In genomic region chr19:58466760-58467589, GRCh38 we compare ENCODE assay signal across 1 cellular context.
TF ChIP-seq lines count a peak whose summit lies in the region.

TSS of gene ZNF324 (plus strand) at chr19:58467080. CDS start at chr19:58469186, 2,106 bp downstream.

TF ChIP-seq in HepG2, 621 proteins besides CTCF, POLR2A, EP300 and RAD21 (continued from another document):
- TF ChIP-seq REL (CRISPR knock-in tag; conservative IDR thresholded peaks at IDR 0.05), result no peak
- TF ChIP-seq HMGA1 (CRISPR knock-in tag; conservative IDR thresholded peaks at IDR 0.05), result no peak
- TF ChIP-seq EED (CRISPR knock-in tag; IDR thresholded peaks at IDR 0.05), result 0 out of 2 replicates have a peak, but pooled peaks have one; percentile 15
- 0 out of 2 replicates have a peak, but pooled peaks have one; percentile 66 for TF ChIP-seq ZNF605 (CRISPR knock-in tag; IDR thresholded peaks at IDR 0.05)
